Comparison of ENCODE assay signal across 1 cellular context in genomic region chr1:31575373-31576140, GRCh38.
TF ChIP-seq lines count a peak whose summit lies in the region.

No MANE protein-coding gene starts in this region.

TF ChIP-seq in HepG2, 621 proteins besides CTCF, POLR2A, EP300 and RAD21 (continued from another document and continues in another):
- TF ChIP-seq ZBTB2 (CRISPR knock-in tag; IDR thresholded peaks at IDR 0.05; ENCODE audit: low read depth), result no peak
- TF ChIP-seq PCBP2 (optimal IDR thresholded peaks at IDR 0.05; ENCODE audit: low read depth, low read length, poor library complexity, severe bottlenecking), result no peak
- no peak for TF ChIP-seq ELK4 (CRISPR knock-in tag; IDR thresholded peaks at IDR 0.05; ENCODE audit: borderline replicate concordance)
- 0 out of 2 replicates have a peak, but pooled peaks have one; percentile 53 for TF ChIP-seq ZSCAN21 (CRISPR knock-in tag; IDR thresholded peaks at IDR 0.05; ENCODE audit: borderline replicate concordance)
- TF ChIP-seq SMARCC2 (IDR thresholded peaks at IDR 0.05), result no peak
- no peak for TF ChIP-seq ZFP62 (CRISPR knock-in tag; IDR thresholded peaks at IDR 0.05)
- TF ChIP-seq ZNF281 (CRISPR knock-in tag; IDR thresholded peaks at IDR 0.05; ENCODE audit: borderline replicate concordance), result no peak; the same call in 1 of the 2 replicates
- no peak for TF ChIP-seq AGO1 (IDR thresholded peaks at IDR 0.05; ENCODE audit: low read depth, low read length, poor library complexity, severe bottlenecking)
- no peak for TF ChIP-seq ZNF772 (CRISPR knock-in tag; IDR thresholded peaks at IDR 0.05)
- TF ChIP-seq SAP130 (CRISPR knock-in tag; IDR thresholded peaks at IDR 0.05; ENCODE audit: low read depth), result peak; percentile 78
- TF ChIP-seq CAMTA2 (CRISPR knock-in tag; IDR thresholded peaks at IDR 0.05; ENCODE audit: borderline replicate concordance), result no peak
- 0 out of 2 replicates have a peak, but pooled peaks have one; percentile 38 for TF ChIP-seq FUBP1 (CRISPR knock-in tag; IDR thresholded peaks at IDR 0.05; ENCODE audit: borderline replicate concordance)
- TF ChIP-seq ZBTB26 (CRISPR knock-in tag; IDR thresholded peaks at IDR 0.05; ENCODE audit: borderline replicate concordance), result no peak
- no peak for TF ChIP-seq IRF9 (CRISPR knock-in tag; IDR thresholded peaks at IDR 0.05; ENCODE audit: borderline replicate concordance)
- no peak for TF ChIP-seq ZNF564 (CRISPR knock-in tag; IDR thresholded peaks at IDR 0.05)
- no peak for TF ChIP-seq ZNF782 (CRISPR knock-in tag; IDR thresholded peaks at IDR 0.05; ENCODE audit: borderline replicate concordance)
- no peak for TF ChIP-seq ZNF414 (CRISPR knock-in tag; IDR thresholded peaks at IDR 0.05)
- 0 out of 2 replicates have a peak, but pooled peaks have one; percentile 52 for TF ChIP-seq BRD4 (CRISPR knock-in tag; IDR thresholded peaks at IDR 0.05)
- no peak for TF ChIP-seq ZNF33A (CRISPR knock-in tag; IDR thresholded peaks at IDR 0.05; ENCODE audit: borderline replicate concordance)
- TF ChIP-seq CEBPB (IDR thresholded peaks at IDR 0.05; ENCODE audit: borderline replicate concordance, low read depth, low read length), result peak; percentile 100
- peak; percentile 82 for TF ChIP-seq POGK (CRISPR knock-in tag; conservative IDR thresholded peaks at IDR 0.05)
- TF ChIP-seq ZBTB14 (CRISPR knock-in tag; IDR thresholded peaks at IDR 0.05), result no peak
- TF ChIP-seq ZNF761 (CRISPR knock-in tag; conservative IDR thresholded peaks at IDR 0.05), result no peak
- TF ChIP-seq ZFP37 (CRISPR knock-in tag; IDR thresholded peaks at IDR 0.05; ENCODE audit: borderline replicate concordance), result no peak
- no peak for TF ChIP-seq ZNF343 (CRISPR knock-in tag; IDR thresholded peaks at IDR 0.05)
- no peak for TF ChIP-seq ZNF580 (CRISPR knock-in tag; IDR thresholded peaks at IDR 0.05; ENCODE audit: borderline replicate concordance, low read depth)
- no peak for TF ChIP-seq TBP (CRISPR knock-in tag; IDR thresholded peaks at IDR 0.05)
- TF ChIP-seq ZSCAN25 (CRISPR knock-in tag; IDR thresholded peaks at IDR 0.05), result 0 out of 2 replicates have a peak, but pooled peaks have one; percentile 32
- TF ChIP-seq SRSF4 (IDR thresholded peaks at IDR 0.05; ENCODE audit: low read depth, low read length, poor library complexity, severe bottlenecking), result no peak
- no peak for TF ChIP-seq NFYB (CRISPR knock-in tag; IDR thresholded peaks at IDR 0.05)
- no peak for TF ChIP-seq ZBTB4 (CRISPR knock-in tag; IDR thresholded peaks at IDR 0.05; ENCODE audit: borderline replicate concordance)
- no peak for TF ChIP-seq RNF2 (conservative IDR thresholded peaks at IDR 0.05; ENCODE audit: low read depth)
- no peak for TF ChIP-seq KLF15 (CRISPR knock-in tag; IDR thresholded peaks at IDR 0.05; ENCODE audit: borderline replicate concordance)
- no peak for TF ChIP-seq DMAP1 (CRISPR knock-in tag; IDR thresholded peaks at IDR 0.05)
- TF ChIP-seq ATF3 (CRISPR knock-in tag; IDR thresholded peaks at IDR 0.05), result peak; percentile 25; the same call in 1 of the 2 replicates
